In genomic region chr22:31921106-31921505, GRCh38 we compare ENCODE assay signal across 23 cellular contexts.
"Had no signal": no experiment of that assay in that cellular context is flagged by ENCODE, and none has a peak within 500 bp of the region (broad histone marks: within the 10 kb centered on the region; RNA-seq: fewer than 3 reads in every experiment).

No MANE protein-coding gene starts in this region.

- H3K27ac Mint-ChIP-seq: IgD-negative memory B cell had no signal

- H3K4me3 Mint-ChIP-seq: IgD-negative memory B cell had no signal

- ATAC-seq: K562, Panc1, PC-3, SK-N-SH treated with all-trans-retinoic acid at 6 μM for 48 hours had no signal

- DNase-seq: Kasumi-1, MM.1S, NCI-H1092 treated with DMSO at 0.1 percent for 48 hours, NCI-H1436, NCI-H187, NCI-H2029, NCI-H2081 treated with DMSO at 0.1 percent for 48 hours, NCI-H2171, NCI-H226, NCI-H446, NCI-H510A, NCI-H524 treated with DMSO at 0.1 percent for 48 hours, NCI-H69, NCI-H774, PC-3, SHP77 had no signal

- H3K36me3 Mint-ChIP-seq: IgD-negative memory B cell had no signal

- H3K4me2 ChIP-seq: KMS-11 had no signal

- H3K4me3 ChIP-seq: K562 had no signal

- H3K9ac ChIP-seq: KMS-11 had no signal

- H3K27ac ChIP-seq: HL-60, KMS-11, RWPE1 had no signal
